Comparison of ENCODE assay signal across 23 cellular contexts in the genomic region with DNA sequence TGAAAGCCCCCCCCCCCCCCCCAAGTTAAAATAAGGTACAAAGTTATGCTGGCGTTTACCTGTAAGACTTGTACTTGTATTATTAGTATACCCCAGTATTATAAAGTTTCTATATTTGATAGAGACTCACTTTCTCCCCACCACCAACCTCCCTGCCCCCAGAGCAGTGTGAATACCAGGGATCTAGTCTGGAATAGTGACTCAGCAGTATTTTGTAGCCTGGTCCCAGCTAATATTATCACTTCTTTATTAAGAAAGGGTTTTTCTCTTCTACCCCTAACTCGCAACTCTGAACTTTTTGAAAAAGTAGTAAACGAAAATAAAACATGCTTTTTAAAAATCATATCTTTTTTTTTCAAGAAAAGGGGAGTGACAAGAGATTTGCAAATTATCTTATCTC. TPM values are rescaled to one million over a fixed set of nuclear protein-coding genes. Genes with fewer than 3 reads are reported as not detected.
"Had no signal": no experiment of that assay in that cellular context is flagged by ENCODE, and none has a peak within 500 bp of the region (broad histone marks: within the 10 kb centered on the region; RNA-seq: fewer than 3 reads in every experiment).

No MANE protein-coding gene starts in this region.

- H3K36me3 ChIP-seq: colonic mucosa, esophagus muscularis mucosa, gastrocnemius medialis, vagina had no signal

- H3K9me3 ChIP-seq: colonic mucosa, esophagus muscularis mucosa, gastrocnemius medialis, testis, vagina had no signal

- H3K27me3 ChIP-seq: colonic mucosa, esophagus muscularis mucosa, gastrocnemius medialis, testis, vagina had no signal

- H3K4me1 ChIP-seq: colonic mucosa, gastrocnemius medialis, parathyroid adenoma, testis had no signal

- ATAC-seq: activated CD4-positive, alpha-beta T cell treated with anti-CD3 and anti-CD28 coated beads for 36 hours; gastrocnemius medialis; left ventricle myocardium superior; sciatic nerve; stimulated activated naive B cell treated with anti-CD40 and anti-IgM and Interleukin-4, amounts not matched to agents 10 μg/mL and 1 μg/mL and 100 μg/mL, for 72 hours had no signal

- H3K4me3 ChIP-seq: colonic mucosa, dorsolateral prefrontal cortex, esophagus muscularis mucosa, gastrocnemius medialis, testis, vagina had no signal

- DNase-seq: activated B cell treated with CpG ODN at 0.5 μM for 24 hours; activated CD4-positive, alpha-beta memory T cell treated with anti-CD3 and anti-CD28 coated beads for 36 hours; activated CD4-positive, alpha-beta T cell treated with anti-CD3 and anti-CD28 coated beads for 36 hours; activated naive CD4-positive, alpha-beta T cell treated with Interleukin-2 at 50 U/mL for 16 hours; activated naive CD8-positive, alpha-beta T cell treated with anti-CD3 and anti-CD28 coated beads for 36 hours; activated T-cell treated with anti-CD3 and anti-CD28 coated beads, Interleukin-2, amount 50 U/mL, for 48 hours; amniotic stem cell; colonic mucosa; dorsolateral prefrontal cortex; gastrocnemius medialis; hypothalamus; left ventricle myocardium superior; nucleus accumbens; stimulated activated CD4-positive, alpha-beta T cell treated with anti-CD3 and anti-CD28 coated beads, Interleukin-2, amount 100 ng/mL, for 48 hours; stimulated activated CD8-positive, alpha-beta memory T cell treated with anti-CD3 and anti-CD28 coated beads, Interleukin-4, amount 100 ng/mL, for 48 hours; stimulated activated naive B cell treated with anti-CD40 and anti-IgM and Interleukin-4, amounts not matched to agents 10 μg/mL and 1 μg/mL and 100 μg/mL, for 72 hours; T1000; testis; trophoblast cell had no signal

- H3K9ac ChIP-seq: parathyroid adenoma had no signal

- H3K27ac ChIP-seq: colonic mucosa, dorsolateral prefrontal cortex, gastrocnemius medialis, parathyroid adenoma, testis, vagina had no signal

RNA-seq across cellular contexts. Expression of gene GLI3, which starts 26.7 kb away (rescaled TPM):
- total RNA-seq: activated B cell treated with CpG ODN at 0.5 μM for 24 hours; activated naive CD8-positive, alpha-beta T cell treated with anti-CD3 and anti-CD28 coated beads for 36 hours had no signal
